ENCODE assay signal across 2 cellular contexts in genomic region chr13:45219938-45220375, GRCh38.
TF ChIP-seq lines count a peak whose summit lies in the region.

No MANE protein-coding gene starts in this region.

TF ChIP-seq in GM12878, 131 proteins besides CTCF, POLR2A, EP300 and RAD21:
- no peak for TF ChIP-seq JUND (IDR thresholded peaks at IDR 0.05; ENCODE audit: low read depth, low read length)
- TF ChIP-seq JUNB (IDR thresholded peaks at IDR 0.05): peak; percentile 33; the same call in 1 of the 2 replicates

TF ChIP-seq in HepG2, 621 proteins besides CTCF, POLR2A, EP300 and RAD21:
- TF ChIP-seq IKZF5 (CRISPR knock-in tag; IDR thresholded peaks at IDR 0.05) (no peak), PREB (CRISPR knock-in tag; IDR thresholded peaks at IDR 0.05) (no peak)
